ENCODE assay signal across 1 cellular context in the genomic region with DNA sequence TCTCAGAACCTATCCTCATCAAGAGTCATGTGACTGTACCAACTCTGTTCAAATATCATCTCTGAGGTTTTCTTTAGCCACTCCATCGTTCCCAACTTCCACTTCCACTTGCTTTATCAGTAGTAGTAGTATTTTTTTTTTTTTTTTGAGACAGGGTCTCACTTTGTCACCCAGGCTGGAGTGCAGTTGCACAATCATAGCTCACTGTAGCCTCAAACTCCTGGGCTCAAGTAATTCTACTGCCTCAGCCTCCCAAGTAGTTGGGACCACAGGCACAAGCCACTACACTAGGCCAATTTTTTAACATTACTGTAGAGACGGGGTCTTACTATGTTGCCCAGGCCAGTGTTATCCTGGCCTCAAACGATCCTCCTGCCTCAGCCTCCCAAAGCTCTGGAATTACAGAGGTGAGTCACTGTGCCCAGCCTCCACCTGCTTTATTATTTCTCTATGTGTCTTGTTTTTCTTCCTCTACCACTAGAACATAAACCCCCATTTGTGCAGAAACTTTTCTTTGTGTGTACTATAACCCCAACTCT.
TF ChIP-seq lines count a peak whose summit lies in the region.

No MANE protein-coding gene starts in this region.

TF ChIP-seq in IMR-90, 13 proteins besides CTCF, POLR2A, EP300 and RAD21:
- TF ChIP-seq BHLHE40 (IDR thresholded peaks at IDR 0.05; ENCODE audit: low read depth, low read length) (no peak), RFX5 (IDR thresholded peaks at IDR 0.05; ENCODE audit: low read depth, low read length) (no peak), SMC3 (IDR thresholded peaks at IDR 0.05; ENCODE audit: low read depth, low read length) (no peak), RCOR1 (IDR thresholded peaks at IDR 0.05; ENCODE audit: insufficient replicate concordance, low read length) (no peak), NFE2L2 (IDR thresholded peaks at IDR 0.05; ENCODE audit: low read depth, low read length) (no peak), MXI1 (IDR thresholded peaks at IDR 0.05; ENCODE audit: borderline replicate concordance, low read depth, low read length) (no peak), CHD1 (IDR thresholded peaks at IDR 0.05; ENCODE audit: low read depth, low read length) (no peak), CEBPB (IDR thresholded peaks at IDR 0.05; ENCODE audit: low read depth, low read length) (no peak), FOS (IDR thresholded peaks at IDR 0.05; ENCODE audit: low read depth, low read length) (no peak)
- TF ChIP-seq, protein P1, sequence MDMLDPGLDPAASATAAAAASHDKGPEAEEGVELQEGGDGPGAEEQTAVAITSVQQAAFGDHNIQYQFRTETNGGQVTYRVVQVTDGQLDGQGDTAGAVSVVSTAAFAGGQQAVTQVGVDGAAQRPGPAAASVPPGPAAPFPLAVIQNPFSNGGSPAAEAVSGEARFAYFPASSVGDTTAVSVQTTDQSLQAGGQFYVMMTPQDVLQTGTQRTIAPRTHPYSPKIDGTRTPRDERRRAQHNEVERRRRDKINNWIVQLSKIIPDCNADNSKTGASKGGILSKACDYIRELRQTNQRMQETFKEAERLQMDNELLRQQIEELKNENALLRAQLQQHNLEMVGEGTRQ (IDR thresholded peaks at IDR 0.05; ENCODE audit: low read depth, low read length): no peak
